19 cellular contexts compared by ENCODE assay signal in genomic region chr7:25841575-25841974, GRCh38.
DNase-seq lines count a peak whose midpoint lies in the region; ATAC-seq, FAIRE-seq and TF ChIP-seq lines count a peak whose summit lies in the region.
"Had no signal": no experiment of that assay in that cellular context is flagged by ENCODE, and none has a peak within 500 bp of the region (broad histone marks: within the 10 kb centered on the region; RNA-seq: fewer than 3 reads in every experiment).

No MANE protein-coding gene starts in this region.

- H2AFZ ChIP-seq in GM23338 = 0 out of 2 replicates have a peak overlapping the region, but pooled peaks have one; percentile 5
- H2AFZ ChIP-seq in K562 (ENCODE audit: low read depth, low read length) = 0 out of 2 replicates have a peak overlapping the region, but pooled peaks have one; percentile 12
- peak overlapping the region; percentile 24 for H2AFZ ChIP-seq in neuron (ENCODE audit: low read depth, low read length)

- H3K4me3 ChIP-seq in GM23338 = no peak overlapping the region
- no peak overlapping the region for H3K4me3 ChIP-seq in K562
- no peak overlapping the region for H3K4me3 ChIP-seq in neuron (ENCODE audit: low read length)
- no peak overlapping the region for H3K4me3 ChIP-seq in skeletal muscle tissue (ENCODE audit: low read length in 3 of 3)

- no peaks in the 10 kb centered on the region for H3K79me2 ChIP-seq in GM23338 (replicated peaks; ENCODE audit: insufficient read depth)
- H3K79me2 ChIP-seq in K562 (ENCODE audit: control insufficient read depth, insufficient read depth, low read length) = no peaks in the 10 kb centered on the region

- no peak overlapping the region for H3K27ac ChIP-seq in GM23338 (ENCODE audit: low read depth)
- no peak overlapping the region for H3K27ac ChIP-seq in K562 (ENCODE audit: extremely low read depth, low read depth, low read length)
- peak overlapping the region; percentile 65 for H3K27ac ChIP-seq in skeletal muscle tissue (ENCODE audit: low read depth, low read length)
- H3K27ac ChIP-seq: C4-2B had no signal

- H3K9me1 ChIP-seq in K562 (ENCODE audit: control insufficient read depth, insufficient read depth, low read length) = no peaks in the 10 kb centered on the region

- CTCF ChIA-PET in K562 (lab: Yijun Ruan, JAX; ENCODE audit: low intra/inter-chr PET ratio) = interaction anchor here (0.6 kb wide), 1 partner anchor 274 kb away, joined by 5 read pairs; no protein-coding TSS in a partner anchor

- H3K27ac Mint-ChIP-seq in GM23338 = no peak overlapping the region
- H3K27ac Mint-ChIP-seq: HFFc6 had no signal

- H3K4me1 Mint-ChIP-seq in GM23338 = peaks cover 5% of the 10 kb centered on the region; the same call in 2 of the 3 replicates

- no peak for TF ChIP-seq POLR2A in K562 (conservative IDR thresholded peaks at IDR 0.05)

- no peaks in the 10 kb centered on the region for H3K36me3 Mint-ChIP-seq in GM23338 (ENCODE audit: low read depth)

- intact Hi-C loops in K562 (cut with micrococcal nuclease) = no loop called here

- H3K4me2 ChIP-seq in GM23338 = no peak overlapping the region
- no peak overlapping the region for H3K4me2 ChIP-seq in K562 (ENCODE audit: insufficient read depth, low read length)

- no peak for ATAC-seq in GM23338
- no peak for ATAC-seq in K562
- no peak for ATAC-seq in HG03108 (IDR thresholded peaks at IDR 0.05; ENCODE audit: unreplicated experiment)

- FAIRE-seq in K562 (lab: Jason Lieb, UNC) = no peak
- FAIRE-seq: GM12892 had no signal

- H3K27me3 ChIP-seq in GM23338 (ENCODE audit: insufficient read depth) (no peaks in the 10 kb centered on the region), K562 (ENCODE audit: control insufficient read depth in 2 of 2, insufficient read depth in 2 of 2, low read length in 2 of 2) (0 out of 5 replicates have a peak, but pooled peaks cover 0 to 2% of the 10 kb centered on the region in 2 experiments), neuron (ENCODE audit: insufficient read depth, low read length) (no peaks in the 10 kb centered on the region), skeletal muscle tissue (ENCODE audit: control insufficient read depth in 3 of 3, insufficient read depth in 3 of 3, low read length in 3 of 3) (peaks cover 0 to 4% (median 0%) of the 10 kb centered on the region in 3 donors)

- DNase-seq in GM23338 (ENCODE audit: low spot score) = no peak
- DNase-seq in K562 (ENCODE audit: extremely low read depth in 1 of 4, low spot score in 3 of 4) = no peak
- DNase-seq in dermis blood vessel endothelial cell = no peak
- DNase-seq in NCI-H2107 (lab: John Stamatoyannopoulos, UW) = no peak
- no peak for DNase-seq in H4 (ENCODE audit: low spot score)
- DNase-seq: Caco-2, DMS153, GOT3, HFFc6, Kasumi-1, MM.1S, NCI-H1092 treated with DMSO at 0.1 percent for 48 hours, NCI-H2081 treated with DMSO at 0.1 percent for 48 hours, NCI-H524 had no signal

- peaks cover 2% of the 10 kb centered on the region for H3K27me3 Mint-ChIP-seq in GM23338 (ENCODE audit: insufficient read depth, low read depth, poor library complexity)

- no peak for TF ChIP-seq EP300 in K562 (IDR thresholded peaks at IDR 0.05; ENCODE audit: low read length)

- H3K9me3 ChIP-seq in K562 (replicated peaks; ENCODE audit: control insufficient read depth, insufficient read depth, low read depth, low read length) = no peaks in the 10 kb centered on the region
- no peaks in the 10 kb centered on the region for H3K9me3 ChIP-seq in neuron (ENCODE audit: low read length)
- H3K9me3 ChIP-seq in skeletal muscle tissue (ENCODE audit: control insufficient read depth in 3 of 3, low read length in 3 of 3) = no peaks in the 10 kb centered on the region
- H3K9me3 ChIP-seq: Caco-2 had no signal

- H3K9me3 Mint-ChIP-seq in GM23338 = no peaks in the 10 kb centered on the region

- H3K9me2 ChIP-seq in GM23338 (ENCODE audit: insufficient read depth) = no peaks in the 10 kb centered on the region

- H3F3A ChIP-seq in GM23338 (replicated peaks; ENCODE audit: low read depth) = no peaks in the 10 kb centered on the region

- no peak overlapping the region for H3K4me3 Mint-ChIP-seq in GM23338
- H3K4me3 Mint-ChIP-seq: HFFc6 had no signal

- peaks cover 5% of the 10 kb centered on the region; the same call in 1 of the 2 replicates for H3K4me1 ChIP-seq in GM23338 (ENCODE audit: insufficient read depth)
- H3K4me1 ChIP-seq in K562 (replicated peaks in 1 of 2; ENCODE audit: control insufficient read depth in 2 of 2, insufficient read depth in 2 of 2, low read length in 2 of 2) = no peaks in the 10 kb centered on the region; a peak in 2 of 5 replicates
- peaks cover 6% of the 10 kb centered on the region for H3K4me1 ChIP-seq in neuron (ENCODE audit: insufficient read depth, low read length)
- H3K4me1 ChIP-seq in skeletal muscle tissue (ENCODE audit: control insufficient read depth in 3 of 3, insufficient read depth in 3 of 3, low read length in 3 of 3) = peaks cover 34 to 54% (median 40%) of the 10 kb centered on the region in 3 donors
- H3K4me1 ChIP-seq: Caco-2 had no signal

- H4K20me1 ChIP-seq in GM23338 (replicated peaks; ENCODE audit: insufficient read depth) = no peaks in the 10 kb centered on the region
- no peaks in the 10 kb centered on the region for H4K20me1 ChIP-seq in K562 (replicated peaks; ENCODE audit: control insufficient read depth, insufficient read depth, low read length)

- 22% methylated on average over 3 of the region's 3 CpGs for WGBS in K562 (ENCODE audit: insufficient coverage, low coverage, missing lambda C conversion rate)

- TF ChIP-seq CTCF in GM23338 (conservative IDR thresholded peaks at IDR 0.05; ENCODE audit: low read depth in 2 of 2) = no peak
- TF ChIP-seq CTCF in K562 (IDR thresholded peaks at IDR 0.05 in 2 of 3, conservative IDR thresholded peaks at IDR 0.05 in 1 of 3; ENCODE audit: insufficient read depth in 2 of 3, low read depth in 1 of 3, low read length in 3 of 3) = no peak

- H3K9ac ChIP-seq in K562 (ENCODE audit: insufficient read depth in 1 of 2, low read depth in 2 of 2, low read length in 2 of 2) (no peak overlapping the region), skeletal muscle tissue (ENCODE audit: low read depth in 1 of 3, low read length in 3 of 3) (no peak overlapping the region)

- no TSS peak for BruUV-seq in K562 (replicated peaks; lab: Mats Ljungman, UMichigan)

- no peaks in the 10 kb centered on the region for H3K36me3 ChIP-seq in GM23338 (ENCODE audit: insufficient read depth)
- no peaks in the 10 kb centered on the region for H3K36me3 ChIP-seq in K562 (ENCODE audit: control insufficient read depth, insufficient read depth, low read length)
- no peaks in the 10 kb centered on the region for H3K36me3 ChIP-seq in neuron (ENCODE audit: insufficient read depth, low read length)
- H3K36me3 ChIP-seq in skeletal muscle tissue (ENCODE audit: control insufficient read depth in 3 of 3, insufficient read depth in 3 of 3, low read length in 3 of 3) = no peaks in the 10 kb centered on the region

- TF ChIP-seq RAD21 in K562 (CRISPR knock-in tag; conservative IDR thresholded peaks at IDR 0.05 in 1 of 2, IDR thresholded peaks at IDR 0.05 in 1 of 2) = no peak

- POLR2A ChIA-PET in K562 (lab: Yijun Ruan, JAX) = interaction anchor here (0.7 kb wide), 1 partner anchor 85 kb away, joined by 3 read pairs; no protein-coding TSS in a partner anchor

- in situ Hi-C loops in K562 (cut with MboI) = loop anchor here (25.0 kb wide), 1 partner anchor 454 kb away; no protein-coding TSS in a partner anchor
